12 cellular contexts compared by ENCODE assay signal in the genomic region with DNA sequence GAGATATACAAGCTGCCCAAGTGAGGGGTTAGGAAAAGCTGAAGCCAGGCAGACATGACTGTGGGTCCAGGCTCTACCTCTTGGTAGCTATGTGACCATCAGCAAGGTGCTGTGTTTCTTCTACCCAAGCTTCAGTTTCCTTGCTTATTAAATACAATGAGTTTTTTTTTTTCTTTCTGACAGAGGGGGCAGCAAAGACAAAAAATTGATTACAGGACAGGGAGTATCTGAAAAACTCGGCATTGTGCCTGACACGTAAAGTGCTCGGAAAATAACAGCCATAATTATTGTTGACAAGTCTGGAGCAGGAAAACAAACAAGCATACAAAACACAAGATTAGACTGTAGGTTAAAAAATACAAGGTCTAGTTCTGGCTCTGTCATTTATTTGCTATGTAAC. TPM values are rescaled to one million over a fixed set of nuclear protein-coding genes. Genes with fewer than 3 reads are reported as not detected.
DNase-seq lines count a peak whose midpoint lies in the region; ATAC-seq, FAIRE-seq and TF ChIP-seq lines count a peak whose summit lies in the region.
"Not testable (repeated sequence)": the region's sequence is repeated elsewhere in the genome, so short reads cannot be mapped to it uniquely, and the experiment has no call there.
"Had no signal": no experiment of that assay in that cellular context is flagged by ENCODE, and none has a peak within 500 bp of the region (broad histone marks: within the 10 kb centered on the region; RNA-seq: fewer than 3 reads in every experiment).

No MANE protein-coding gene starts in this region.

- TF ChIP-seq EP300 in HepG2 (IDR thresholded peaks at IDR 0.05; ENCODE audit: low read depth in 2 of 2, low read length in 2 of 2); HepG2 (CRISPR knock-in tag; IDR thresholded peaks at IDR 0.05; ENCODE audit: borderline replicate concordance): not testable (repeated sequence)

- H3K18ac ChIP-seq in H9 (ENCODE audit: insufficient read length, low read depth, low read length) = not testable (repeated sequence)

- not testable (repeated sequence) for H3K36me3 ChIP-seq in A673 (ENCODE audit: insufficient read depth, low read length, poor library complexity, severe bottlenecking); endothelial cell of umbilical vein (ENCODE audit: control insufficient read depth in 2 of 2, extremely low read depth in 1 of 2, insufficient read depth in 2 of 2, low read length in 2 of 2); HepG2 (replicated peaks in 1 of 2; ENCODE audit: control insufficient read depth in 1 of 2, insufficient read depth in 2 of 2, low read length in 2 of 2)

- H4K20me1 ChIP-seq in H9 (ENCODE audit: control insufficient read depth, insufficient read depth, insufficient read length); endothelial cell of umbilical vein (replicated peaks; ENCODE audit: control insufficient read depth, extremely low read depth, insufficient read depth, low read length); HepG2 (ENCODE audit: insufficient read depth, low read length): not testable (repeated sequence)

- not testable (repeated sequence) for ATAC-seq in HepG2

- not testable (repeated sequence) for H2BK5ac ChIP-seq in H9 (ENCODE audit: insufficient read length, low read length)

- BruUV-seq in A673 (replicated peaks; lab: Mats Ljungman, UMichigan); endothelial cell of umbilical vein (replicated peaks; lab: Mats Ljungman, UMichigan); HepG2 (replicated peaks; lab: Mats Ljungman, UMichigan): not testable (repeated sequence)

- H3K4me1 ChIP-seq in A673 (ENCODE audit: insufficient read depth, low read length, poor library complexity, severe bottlenecking); H9 (ENCODE audit: insufficient read depth, low read length); endothelial cell of umbilical vein (ENCODE audit: control insufficient read depth, extremely low read depth, insufficient read depth, low read length): not testable (repeated sequence)
- H3K4me1 ChIP-seq in HepG2 (ENCODE audit: insufficient read depth, low read length) = peaks cover 11% of the 10 kb centered on the region; the same call in 1 of the 2 replicates

- not testable (repeated sequence) for H3K27me3 ChIP-seq in A673 (replicated peaks; ENCODE audit: insufficient read depth, low read depth, low read length, poor library complexity); H9 (ENCODE audit: insufficient read depth, low read length); endothelial cell of umbilical vein (ENCODE audit: control insufficient read depth in 2 of 2, insufficient read depth in 2 of 2, low read length in 2 of 2); HepG2 (ENCODE audit: control insufficient read depth in 1 of 2, insufficient read depth in 2 of 2, low read length in 2 of 2)

- not testable (repeated sequence) for H3K9me3 ChIP-seq in A673 (ENCODE audit: low read depth, low read length, poor library complexity, severe bottlenecking); H9 (ENCODE audit: control insufficient read depth, low read depth, low read length); endothelial cell of umbilical vein (replicated peaks; ENCODE audit: control insufficient read depth, insufficient read depth, low read length); HepG2 (ENCODE audit: low read length)

- POLR2A ChIA-PET in A673 (lab: Charles Lee; ENCODE audit: low non-redundant PET); endothelial cell of umbilical vein (lab: Charles Lee); HepG2 (lab: Yijun Ruan, JAX): not testable (repeated sequence)

- peaks cover 58 to 78% of the 10 kb centered on the region in 2 experiments for H3K9me3 Mint-ChIP-seq in H9
- H3K9me3 Mint-ChIP-seq in progenitor cell of endocrine pancreas (ENCODE audit: low read depth) = not testable (repeated sequence)

- not testable (repeated sequence) for H2BK12ac ChIP-seq in H9 (ENCODE audit: insufficient read length, low read depth, low read length)

- no CpG with 5 or more reads among the region's 3 CpGs for WGBS in H9 (ENCODE audit: extremely low coverage, insufficient read length, low lambda C conversion rate)
- 3% methylated on average over 3 of the region's 3 CpGs for WGBS in HepG2 (ENCODE audit: low lambda C conversion rate)

- H2BK15ac ChIP-seq in H9 (ENCODE audit: low read depth, low read length) = not testable (repeated sequence)

- peak; percentile 49 for FAIRE-seq in endothelial cell of umbilical vein (lab: Jason Lieb, UNC)
- not testable (repeated sequence) for FAIRE-seq in HepG2 (lab: Jason Lieb, UNC)

- not testable (repeated sequence) for H3K27me3 Mint-ChIP-seq in H9 (ENCODE audit: low read depth); progenitor cell of endocrine pancreas

- peak; percentile 28 for DNase-seq in A673 (ENCODE audit: low spot score)
- not testable (repeated sequence) for DNase-seq in H9; endothelial cell of umbilical vein (ENCODE audit: low read depth, low spot score); progenitor cell of endocrine pancreas (ENCODE audit: low spot score, unreplicated experiment)
- peak; percentile 8 for DNase-seq in NCI-H82 (lab: John Stamatoyannopoulos, UW)
- DNase-seq in SK-MEL-5 (ENCODE audit: low read depth, low spot score) = peak; percentile 40
- DNase-seq in HepG2 (ENCODE audit: low spot score) = peak; percentile 1

- H3K36me3 Mint-ChIP-seq in H9 (ENCODE audit: insufficient read depth in 1 of 3, low read depth in 3 of 3); progenitor cell of endocrine pancreas (ENCODE audit: insufficient read depth): not testable (repeated sequence)

- dilution Hi-C loops in endothelial cell of umbilical vein (cut with MboI; ENCODE audit: extremely low pct_ligation_motif_present, low sequenced_read_pairs) = not testable (repeated sequence)

- H2AK5ac ChIP-seq in H9 (ENCODE audit: insufficient read length, low read length) = not testable (repeated sequence)

- in situ Hi-C loops in SK-MEL-5 (cut with HindIII; ENCODE audit: low pct_unique_long_range_greater_than_20kb, low sequenced_read_pairs); HepG2 (cut with HindIII; ENCODE audit: extremely low pct_ligation_motif_present, low pct_unique_long_range_greater_than_20kb): not testable (repeated sequence)

- not testable (repeated sequence) for H3K79me2 ChIP-seq in H9 (ENCODE audit: insufficient read depth, low read length); endothelial cell of umbilical vein (ENCODE audit: control insufficient read depth, insufficient read depth, low read length); HepG2 (ENCODE audit: insufficient read depth, low read length)

- CTCF ChIA-PET in A673 (lab: Charles Lee) = interaction anchor here (0.6 kb wide), 1 partner anchor 763 kb away, joined by 3 read pairs; no protein-coding TSS in a partner anchor
- CTCF ChIA-PET in endothelial cell of umbilical vein (lab: Charles Lee); HepG2 (lab: Yijun Ruan, JAX; ENCODE audit: low intra/inter-chr PET ratio, low total read pairs): not testable (repeated sequence)

- H3K56ac ChIP-seq in H9 (ENCODE audit: insufficient read length, low read depth, low read length) = not testable (repeated sequence)

- not testable (repeated sequence) for H3K79me1 ChIP-seq in H9 (ENCODE audit: insufficient read depth, low read depth, low read length, poor library complexity, severe bottlenecking)

- intact Hi-C loops in A673 (cut with micrococcal nuclease; ENCODE audit: unreplicated experiment) (loop anchor here (2.0 kb wide), 2 partner anchors 295 to 763 kb away; no protein-coding TSS in a partner anchor), endothelial cell of umbilical vein (cut with micrococcal nuclease) (loop anchor here (2.0 to 5.0 kb wide), 2 partner anchors 95 to 766 kb away; no protein-coding TSS in a partner anchor), HepG2 (cut with micrococcal nuclease; ENCODE audit: unreplicated experiment) (loop anchor here (2.0 kb wide), 1 partner anchor 295 kb away; no protein-coding TSS in a partner anchor)

- not testable (repeated sequence) for H3K4me2 ChIP-seq in H9 (ENCODE audit: insufficient read depth, insufficient read length, low read length); endothelial cell of umbilical vein (ENCODE audit: insufficient read depth, low read length); HepG2 (ENCODE audit: low read depth, low read length)

- not testable (repeated sequence) for H2AFZ ChIP-seq in H9 (ENCODE audit: low read length); endothelial cell of umbilical vein (ENCODE audit: low read depth, low read length); HepG2 (ENCODE audit: low read length)

- not testable (repeated sequence) for H3K9ac ChIP-seq in H9 (ENCODE audit: extremely low read depth, insufficient read length, low read length); endothelial cell of umbilical vein (replicated peaks; ENCODE audit: extremely low read depth, insufficient read depth, low read length); HepG2 (ENCODE audit: insufficient read depth, low read depth, low read length)

- not testable (repeated sequence) for H3K9me1 ChIP-seq in endothelial cell of umbilical vein (replicated peaks; ENCODE audit: control insufficient read depth, extremely low read depth, insufficient read depth, low read length)

- H3K4ac ChIP-seq in H9 (ENCODE audit: low read depth, low read length) = not testable (repeated sequence)

- H3K27ac ChIP-seq in A673 (ENCODE audit: low read depth, low read length, poor library complexity, severe bottlenecking); H9 (ENCODE audit: insufficient read length, low read depth, low read length); endothelial cell of umbilical vein (ENCODE audit: insufficient read depth, low read depth, low read length); HepG2 (ENCODE audit: extremely low read length, insufficient read depth, low read length): not testable (repeated sequence)

- H4K5ac ChIP-seq in H9 (ENCODE audit: insufficient read length, low read depth, low read length) = not testable (repeated sequence)

- H3K27ac Mint-ChIP-seq in H9, progenitor cell of endocrine pancreas: not testable (repeated sequence)

- not testable (repeated sequence) for H3T11ph ChIP-seq in H9 (ENCODE audit: low read length)

- H3K4me3 Mint-ChIP-seq in H9; progenitor cell of endocrine pancreas (ENCODE audit: low read depth): not testable (repeated sequence)

- TF ChIP-seq CTCF in A673 (conservative IDR thresholded peaks at IDR 0.05; ENCODE audit: low read depth, low read length) (peak; percentile 34; the same call in 1 of the 2 replicates), H9 (conservative IDR thresholded peaks at IDR 0.05) (peak; percentile 30; the same call in 2 of the 3 replicates), progenitor cell of endocrine pancreas (IDR thresholded peaks at IDR 0.05; ENCODE audit: unreplicated experiment) (peak; percentile 8)
- not testable (repeated sequence) for TF ChIP-seq CTCF in endothelial cell of umbilical vein (IDR thresholded peaks at IDR 0.05; ENCODE audit: extremely low read depth in 1 of 2, insufficient read depth in 1 of 2, low read depth in 1 of 2, low read length in 2 of 2); HepG2 (CRISPR knock-in tag; IDR thresholded peaks at IDR 0.05)

- not testable (repeated sequence) for H3K4me3 ChIP-seq in A673 (ENCODE audit: low read depth, low read length, poor library complexity, severe bottlenecking); endothelial cell of umbilical vein (replicated peaks in 1 of 3; ENCODE audit: insufficient read depth in 1 of 3, low read depth in 1 of 3, low read length in 3 of 3); HepG2 (replicated peaks in 1 of 3; ENCODE audit: insufficient read depth in 1 of 3, low read depth in 2 of 3, low read length in 3 of 3)

- H2BK20ac ChIP-seq in H9 (ENCODE audit: low read depth, low read length, poor library complexity, severe bottlenecking) = not testable (repeated sequence)

- not testable (repeated sequence) for TF ChIP-seq RAD21 in HepG2 (CRISPR knock-in tag; IDR thresholded peaks at IDR 0.05)

- H4K91ac ChIP-seq in H9 (ENCODE audit: insufficient read length, low read depth, low read length) = not testable (repeated sequence)

- H3K23me2 ChIP-seq in H9 (ENCODE audit: insufficient read length, low read depth, low read length, poor library complexity, severe bottlenecking) = not testable (repeated sequence)

- not testable (repeated sequence) for H3K14ac ChIP-seq in H9 (ENCODE audit: insufficient read depth, low read length)

- H4K8ac ChIP-seq in H9 (replicated peaks; ENCODE audit: insufficient read length, low read depth, low read length) = not testable (repeated sequence)

- H3K23ac ChIP-seq in H9 (ENCODE audit: insufficient read length, low read depth, low read length) = not testable (repeated sequence)

- H3K4me1 Mint-ChIP-seq in H9; progenitor cell of endocrine pancreas (ENCODE audit: low read depth): not testable (repeated sequence)

- H2BK120ac ChIP-seq in H9 (ENCODE audit: low read depth, low read length, poor library complexity, severe bottlenecking) = not testable (repeated sequence)

- TF ChIP-seq POLR2A in endothelial cell of umbilical vein (IDR thresholded peaks at IDR 0.05; ENCODE audit: low read depth, low read length); HepG2 (IDR thresholded peaks at IDR 0.05; ENCODE audit: insufficient read depth in 1 of 2, low read depth in 2 of 2, low read length in 2 of 2): not testable (repeated sequence)

RNA-seq across cellular contexts. Expression of gene FOLH1, which starts 23.3 kb away (rescaled TPM):
- 6.1 and 8.9 TPM in 2 replicates for total RNA-seq in A673 (2021)
- total RNA-seq in H9 (2021) = not detected in 2 replicates
- total RNA-seq in SK-MEL-5 (2014; rRNA removed; shearing (Covaris generic)) = 7.0 and 7.4 TPM in 2 replicates
- polyA plus RNA-seq in SK-MEL-5 (2015; cell fraction: cytosol; rRNA removed) = 11.3 and 13.7 TPM in 2 replicates
- polyA plus RNA-seq in SK-MEL-5 (2015; cell fraction: nucleus; rRNA removed) = 5.5 and 7.7 TPM in 2 replicates
- 0.53 and 1.4 TPM in 2 replicates for total RNA-seq in endothelial cell of umbilical vein
- 0.12 and 0.13 TPM in 2 replicates for polyA plus RNA-seq in endothelial cell of umbilical vein
- 0.20 and 0.22 TPM in 2 replicates for polyA plus RNA-seq in endothelial cell of umbilical vein (2011; cell fraction: cytosol; rRNA removed)
- 0.32 and 0.34 TPM in 2 replicates for polyA plus RNA-seq in endothelial cell of umbilical vein (2011; cell fraction: nucleus; rRNA removed)
- polyA plus RNA-seq in endothelial cell of umbilical vein (2012) = 0.19 TPM in 1 of 2 replicates, not detected in the other
- 0.12 TPM in 1 of 2 replicates, not detected in the other for polyA minus RNA-seq in endothelial cell of umbilical vein
- polyA minus RNA-seq in endothelial cell of umbilical vein (2011; cell fraction: cytosol; rRNA and poly(A)+ RNA removed) = not detected
- 0.58 and 1.3 TPM in 2 replicates for polyA minus RNA-seq in endothelial cell of umbilical vein (2011; cell fraction: nucleus; rRNA and poly(A)+ RNA removed)
- total RNA-seq in HepG2 (2016; rRNA removed; fragmentation: Illumina TruSeq; extraction: Trizol) = not detected in 2 replicates
- not detected in 2 replicates for total RNA-seq in HepG2 (2016; cell fraction: cytosol; rRNA removed; fragmentation: Illumina TruSeq; extraction: Trizol; ENCODE audit: low read depth)
- total RNA-seq in HepG2 (2016; cell fraction: insoluble cytoplasmic fraction; rRNA removed; fragmentation: Illumina TruSeq; extraction: Trizol) = not detected in 2 replicates
- not detected in 2 replicates for total RNA-seq in HepG2 (2016; cell fraction: membrane; rRNA removed; fragmentation: Illumina TruSeq; extraction: Trizol)
- total RNA-seq in HepG2 (2016; cell fraction: nucleus; rRNA removed; fragmentation: Illumina TruSeq; extraction: Trizol) = not detected in 2 replicates
- 0.18 TPM in 1 of 2 replicates, not detected in the other for polyA plus RNA-seq in HepG2 (2011; rRNA removed)
- polyA plus RNA-seq in HepG2 (2011; cell fraction: cytosol; rRNA removed) = not detected in 2 replicates
- not detected in 2 replicates for polyA plus RNA-seq in HepG2 (2011; cell fraction: nucleus; rRNA removed)
- not detected in 2 replicates for polyA plus RNA-seq in HepG2 (2012)
- not detected in 2 replicates for polyA plus RNA-seq in HepG2 (2016; cell fraction: cytosol; fragmentation: Illumina TruSeq; extraction: Trizol; ENCODE audit: low read depth)
- not detected in 2 replicates for polyA plus RNA-seq in HepG2 (2016; cell fraction: insoluble cytoplasmic fraction; fragmentation: Illumina TruSeq; extraction: Trizol; ENCODE audit: low read depth)
- not detected in 2 replicates for polyA plus RNA-seq in HepG2 (2016; cell fraction: membrane; fragmentation: Illumina TruSeq; extraction: Trizol; ENCODE audit: low read depth)
- polyA plus RNA-seq in HepG2 (2016; cell fraction: nucleus; fragmentation: Illumina TruSeq; extraction: Trizol; ENCODE audit: insufficient read depth, low read depth) = not detected in 2 replicates
- polyA minus RNA-seq in HepG2 (2011; rRNA and poly(A)+ RNA removed; ENCODE audit: low replicate concordance) = not detected in 2 replicates
- not detected in 2 replicates for polyA minus RNA-seq in HepG2 (2011; cell fraction: cytosol; rRNA and poly(A)+ RNA removed)
- polyA minus RNA-seq in HepG2 (2011; cell fraction: nucleus; rRNA and poly(A)+ RNA removed) = not detected in 2 replicates
- total RNA-seq in progenitor cell of endocrine pancreas = not detected in 2 replicates
- total RNA-seq: CD8-positive, alpha-beta T cell; G401; GM12878 had no signal
- polyA plus RNA-seq: AG04450, GM12878, H1 had no signal
